11 cellular contexts compared by ENCODE assay signal in the genomic region with DNA sequence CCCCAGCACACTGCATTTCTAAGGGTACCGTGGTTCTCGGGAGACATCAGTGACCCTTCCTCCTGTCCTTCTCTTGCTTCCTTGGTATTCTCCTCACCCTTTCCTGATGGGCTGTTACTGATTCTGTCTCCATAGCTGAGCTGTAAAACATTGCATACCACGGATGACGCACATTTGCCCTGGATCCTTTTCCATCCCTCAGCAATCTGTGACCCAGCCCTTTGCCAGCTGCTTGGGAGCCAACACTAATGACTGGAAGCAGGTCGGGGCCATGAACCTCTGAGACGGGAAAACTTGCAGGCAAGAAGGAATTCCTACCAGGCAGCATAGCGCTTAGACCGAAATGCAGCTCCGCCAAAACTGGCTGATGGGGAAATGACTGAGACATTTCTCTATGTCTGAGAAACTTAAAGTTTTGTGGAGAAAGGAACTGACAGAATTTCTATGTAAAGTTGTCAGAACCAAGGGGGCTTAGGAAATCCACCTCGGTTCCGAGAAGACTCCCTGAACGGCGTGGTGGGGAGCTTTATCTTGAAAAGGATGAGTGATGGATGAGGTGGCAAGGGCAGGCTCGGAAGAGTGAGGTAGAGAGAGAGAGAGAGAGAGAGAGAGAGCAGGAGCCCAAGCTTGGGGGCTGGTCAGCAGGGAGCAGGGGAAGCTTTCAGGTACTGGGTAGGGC. TPM values are rescaled to one million over a fixed set of nuclear protein-coding genes. Genes with fewer than 3 reads are reported as not detected.
DNase-seq lines count a peak whose midpoint lies in the region; ATAC-seq, FAIRE-seq and TF ChIP-seq lines count a peak whose summit lies in the region.
"Had no signal": no experiment of that assay in that cellular context is flagged by ENCODE, and none has a peak within 500 bp of the region (broad histone marks: within the 10 kb centered on the region; RNA-seq: fewer than 3 reads in every experiment).

No MANE protein-coding gene starts in this region.

- no peak for TF ChIP-seq POLR2A in body of pancreas (IDR thresholded peaks at IDR 0.05)
- TF ChIP-seq POLR2A in stomach (IDR thresholded peaks at IDR 0.05), result no peak

- intact Hi-C loops in activated CD4-positive, alpha-beta T cell treated with anti-CD3 and anti-CD28 coated beads, Interleukin-2, amount 10 ng/mL, durations not matched to agents 24 days and 14 days (cut with micrococcal nuclease), result loop anchor here (2.0 kb wide), 2 partner anchors 21 to 51 kb away; a partner anchor contains a TSS
- intact Hi-C loops in body of pancreas (cut with DNase I), result no loop called here
- intact Hi-C loops in stomach (cut with DNase I; ENCODE audit: low total_unique reads), result no loop called here

- ATAC-seq in T-helper 17 cell, result no peak
- ATAC-seq in stimulated activated memory B cell treated with anti-CD40 and anti-IgM and Interleukin-4, amounts not matched to agents 10 μg/mL and 1 μg/mL and 100 μg/mL, for 72 hours, result no peak
- no peak for ATAC-seq in body of pancreas

- TF ChIP-seq CTCF in fibroblast of mammary gland (conservative IDR thresholded peaks at IDR 0.05; ENCODE audit: control insufficient read depth, insufficient read depth, low read depth, low read length), result no peak
- no peak for TF ChIP-seq CTCF in body of pancreas (IDR thresholded peaks at IDR 0.05)
- no peak for TF ChIP-seq CTCF in stomach (IDR thresholded peaks at IDR 0.05)

- FAIRE-seq in small intestine (lab: Jason Lieb, UNC), result no peak

- H3K27me3 ChIP-seq in body of pancreas (peaks cover 0 to 2% of the 10 kb centered on the region in 2 donors), small intestine (ENCODE audit: control insufficient read depth in 2 of 2, insufficient read depth in 2 of 2, low read length in 2 of 2) (peaks cover 0 to 3% of the 10 kb centered on the region in 2 donors), stomach (peaks cover 0 to 9% (median 0%) of the 10 kb centered on the region in 3 donors)
- H3K27me3 ChIP-seq: BE2C had no signal

- H3K27ac ChIP-seq in body of pancreas (no peak overlapping the region), small intestine (ENCODE audit: low read depth in 1 of 2, low read length in 1 of 2) (no peak overlapping the region), stomach (no peak overlapping the region)
- H3K27ac ChIP-seq: neutrophil had no signal

- H3K4me3 Mint-ChIP-seq in activated CD4-positive, alpha-beta T cell treated with anti-CD3 and anti-CD28 coated beads, Interleukin-2, amount 10 ng/mL, durations not matched to agents 24 days and 14 days, result peak overlapping the region; percentile 46
- peak overlapping the region; percentile 67 for H3K4me3 Mint-ChIP-seq in T-helper 17 cell
- peak overlapping the region; percentile 50 for H3K4me3 Mint-ChIP-seq in stimulated activated memory B cell treated with anti-CD40 and anti-IgM and Interleukin-4, amounts not matched to agents 10 μg/mL and 1 μg/mL and 100 μg/mL, for 72 hours
- H3K4me3 Mint-ChIP-seq: activated CD4-positive, alpha-beta T cell treated with anti-CD3 and anti-CD28 coated beads, Interleukin-2, amount 10 ng/mL, durations not matched to agents 7 days and 5 days had no signal

- H3K36me3 Mint-ChIP-seq in activated CD4-positive, alpha-beta T cell treated with anti-CD3 and anti-CD28 coated beads, Interleukin-2, amount 10 ng/mL, durations not matched to agents 24 days and 14 days (ENCODE audit: low read depth), result peaks cover 2% of the 10 kb centered on the region
- peaks cover 4% of the 10 kb centered on the region for H3K36me3 Mint-ChIP-seq in T-helper 17 cell (ENCODE audit: low read depth)
- H3K36me3 Mint-ChIP-seq in stimulated activated memory B cell treated with anti-CD40 and anti-IgM and Interleukin-4, amounts not matched to agents 10 μg/mL and 1 μg/mL and 100 μg/mL, for 72 hours, result peaks cover 14% of the 10 kb centered on the region

- H3K9me3 Mint-ChIP-seq in activated CD4-positive, alpha-beta T cell treated with anti-CD3 and anti-CD28 coated beads, Interleukin-2, amount 10 ng/mL, durations not matched to agents 24 days and 14 days, result peaks cover 13% of the 10 kb centered on the region
- peaks cover 11% of the 10 kb centered on the region for H3K9me3 Mint-ChIP-seq in stimulated activated memory B cell treated with anti-CD40 and anti-IgM and Interleukin-4, amounts not matched to agents 10 μg/mL and 1 μg/mL and 100 μg/mL, for 72 hours

- H3K4me1 ChIP-seq in body of pancreas, result no peaks in the 10 kb centered on the region
- peaks cover 0 to 4% of the 10 kb centered on the region in 2 donors for H3K4me1 ChIP-seq in small intestine (ENCODE audit: control insufficient read depth in 2 of 2, insufficient read depth in 1 of 2, low read depth in 1 of 2, low read length in 1 of 2)
- H3K4me1 ChIP-seq in stomach, result peaks cover 0 to 11% (median 4%) of the 10 kb centered on the region in 4 donors

- WGBS in body of pancreas, 2 donors, result 70 to 76% methylated on average over 14 of the region's 14 CpGs
- 75 to 84% (median 77%) methylated on average over 14 of the region's 14 CpGs for WGBS in small intestine, 3 donors
- 60 to 82% (median 78%) methylated on average over 14 of the region's 14 CpGs for WGBS in stomach, 5 donors

- peak overlapping the region; percentile 31 for H3K4me3 ChIP-seq in fibroblast of mammary gland (ENCODE audit: control insufficient read depth, low read depth, low read length)
- H3K4me3 ChIP-seq in body of pancreas, result no peak overlapping the region
- H3K4me3 ChIP-seq in small intestine (ENCODE audit: low read depth in 1 of 2, low read length in 2 of 2), result no peak overlapping the region
- H3K4me3 ChIP-seq in stomach, result no peak overlapping the region

- peaks cover 25% of the 10 kb centered on the region for H3K4me1 Mint-ChIP-seq in activated CD4-positive, alpha-beta T cell treated with anti-CD3 and anti-CD28 coated beads, Interleukin-2, amount 10 ng/mL, durations not matched to agents 24 days and 14 days
- H3K4me1 Mint-ChIP-seq in T-helper 17 cell, result peaks cover 10% of the 10 kb centered on the region
- H3K4me1 Mint-ChIP-seq in stimulated activated memory B cell treated with anti-CD40 and anti-IgM and Interleukin-4, amounts not matched to agents 10 μg/mL and 1 μg/mL and 100 μg/mL, for 72 hours, result peaks cover 53% of the 10 kb centered on the region

- TF ChIP-seq EP300 in stomach (IDR thresholded peaks at IDR 0.05), result no peak

- peaks cover 25% of the 10 kb centered on the region for H3K27me3 Mint-ChIP-seq in activated CD4-positive, alpha-beta T cell treated with anti-CD3 and anti-CD28 coated beads, Interleukin-2, amount 10 ng/mL, durations not matched to agents 24 days and 14 days
- peaks cover 21% of the 10 kb centered on the region for H3K27me3 Mint-ChIP-seq in T-helper 17 cell
- peaks cover 23% of the 10 kb centered on the region for H3K27me3 Mint-ChIP-seq in stimulated activated memory B cell treated with anti-CD40 and anti-IgM and Interleukin-4, amounts not matched to agents 10 μg/mL and 1 μg/mL and 100 μg/mL, for 72 hours

- DNase-seq in activated CD4-positive, alpha-beta T cell treated with anti-CD3 and anti-CD28 coated beads, Interleukin-2, amount 10 ng/mL, durations not matched to agents 24 days and 14 days, result no peak
- no peak for DNase-seq in activated CD4-positive, alpha-beta T cell treated with anti-CD3 and anti-CD28 coated beads for 48 hours
- no peak for DNase-seq in T-helper 17 cell
- peak; percentile 95 for DNase-seq in fibroblast of mammary gland (ENCODE audit: low read depth)
- no peak for DNase-seq in body of pancreas
- no peak for DNase-seq in small intestine
- DNase-seq in stomach, result no peak
- DNase-seq: activated CD4-positive, alpha-beta T cell treated with anti-CD3 and anti-CD28 coated beads, Interleukin-2, amount 10 ng/mL, durations not matched to agents 7 days and 5 days had no signal

- H3K9me3 ChIP-seq in T-helper 17 cell (ENCODE audit: control insufficient read depth, low read length, poor library complexity, severe bottlenecking) (no peaks in the 10 kb centered on the region), body of pancreas (no peaks in the 10 kb centered on the region), small intestine (ENCODE audit: control insufficient read depth, low read depth) (no peaks in the 10 kb centered on the region), stomach (no peaks in the 10 kb centered on the region)
- H3K9me3 ChIP-seq: BE2C, neutrophil had no signal

- peak overlapping the region; percentile 94 for H3K27ac Mint-ChIP-seq in activated CD4-positive, alpha-beta T cell treated with anti-CD3 and anti-CD28 coated beads, Interleukin-2, amount 10 ng/mL, durations not matched to agents 24 days and 14 days
- H3K27ac Mint-ChIP-seq in T-helper 17 cell, result no peak overlapping the region
- peak overlapping the region; percentile 14 for H3K27ac Mint-ChIP-seq in stimulated activated memory B cell treated with anti-CD40 and anti-IgM and Interleukin-4, amounts not matched to agents 10 μg/mL and 1 μg/mL and 100 μg/mL, for 72 hours
- H3K27ac Mint-ChIP-seq: activated CD4-positive, alpha-beta T cell treated with anti-CD3 and anti-CD28 coated beads, Interleukin-2, amount 10 ng/mL, durations not matched to agents 7 days and 5 days had no signal

- H3K36me3 ChIP-seq in body of pancreas (replicated peaks in 1 of 2; ENCODE audit: insufficient read depth in 1 of 2, low read depth in 2 of 2), result no peaks in the 10 kb centered on the region
- H3K36me3 ChIP-seq in small intestine (ENCODE audit: control insufficient read depth in 2 of 2, insufficient read depth in 2 of 2, low read length in 2 of 2), result no peaks in the 10 kb centered on the region
- H3K36me3 ChIP-seq in stomach, result no peaks in the 10 kb centered on the region
- H3K36me3 ChIP-seq: BE2C, neutrophil had no signal

RNA-seq across cellular contexts. Expression of a gene that starts 19.2 kb away (rescaled TPM):
- 0.12 TPM in 1 of 2 replicates, not detected in the other for total RNA-seq in activated CD4-positive, alpha-beta T cell treated with anti-CD3 and anti-CD28 coated beads, Interleukin-2, amount 10 ng/mL, durations not matched to agents 24 days and 14 days
- total RNA-seq in T-helper 17 cell, result under 1 TPM; 0.75 to 0.76 TPM
- total RNA-seq in body of pancreas, result 10 to 100 TPM in 1 of 2 donors, 1 to 10 TPM in 1; 1.3 to 10.6 TPM
- 10 to 100 TPM in 1 of 3 donors, 1 to 10 TPM in 2; 3.4 to 23.1 (median 7.6) TPM for polyA plus RNA-seq in small intestine
- 10 to 100 TPM in 1 of 5 donors, 1 to 10 TPM in 2, not detected in 2; 1.4 to 31.4 (median 4.6) TPM for total RNA-seq in stomach
- polyA plus RNA-seq in stomach, result 1 to 10 TPM; 3.7 to 5.2 (median 4.1) TPM
- total RNA-seq: activated CD4-positive, alpha-beta T cell treated with anti-CD3 and anti-CD28 coated beads, Interleukin-2, amount 10 ng/mL, durations not matched to agents 7 days and 5 days had no signal

RNA-seq across cellular contexts. Expression of a gene that starts 50.5 kb away (rescaled TPM):
- 33.4 and 35.6 TPM in 2 replicates for total RNA-seq in activated CD4-positive, alpha-beta T cell treated with anti-CD3 and anti-CD28 coated beads, Interleukin-2, amount 10 ng/mL, durations not matched to agents 24 days and 14 days
- total RNA-seq in T-helper 17 cell (10 to 100 TPM; 11.9 to 15.6 TPM), body of pancreas (10 to 100 TPM; 10.9 to 11.2 TPM), stomach (10 to 100 TPM in 2 of 5 donors, 1 to 10 TPM in 3; 4.0 to 92.7 (median 7.8) TPM)
- polyA plus RNA-seq in small intestine (10 to 100 TPM; 24.8 to 43.8 (median 42.0) TPM), stomach (10 to 100 TPM; 36.2 to 48.4 (median 39.4) TPM)

RNA-seq across cellular contexts. Expression of a gene that starts 50.9 kb away (rescaled TPM):
- 3.9 and 4.7 TPM in 2 replicates for total RNA-seq in activated CD4-positive, alpha-beta T cell treated with anti-CD3 and anti-CD28 coated beads, Interleukin-2, amount 10 ng/mL, durations not matched to agents 24 days and 14 days
- total RNA-seq in T-helper 17 cell, result 10 to 100 TPM; 51.6 to 74.8 TPM
- total RNA-seq in body of pancreas, result 10 to 100 TPM; 44.9 to 54.1 TPM
- polyA plus RNA-seq in small intestine, result 10 to 100 TPM; 66.6 to 97.1 (median 67.3) TPM
- 10 to 100 TPM in 4 of 5 donors, 1 to 10 TPM in 1; 6.7 to 96.9 (median 47.5) TPM for total RNA-seq in stomach
- 10 to 100 TPM; 33.4 to 83.9 (median 50.4) TPM for polyA plus RNA-seq in stomach
